8 cellular contexts compared by ENCODE assay signal in the genomic region with DNA sequence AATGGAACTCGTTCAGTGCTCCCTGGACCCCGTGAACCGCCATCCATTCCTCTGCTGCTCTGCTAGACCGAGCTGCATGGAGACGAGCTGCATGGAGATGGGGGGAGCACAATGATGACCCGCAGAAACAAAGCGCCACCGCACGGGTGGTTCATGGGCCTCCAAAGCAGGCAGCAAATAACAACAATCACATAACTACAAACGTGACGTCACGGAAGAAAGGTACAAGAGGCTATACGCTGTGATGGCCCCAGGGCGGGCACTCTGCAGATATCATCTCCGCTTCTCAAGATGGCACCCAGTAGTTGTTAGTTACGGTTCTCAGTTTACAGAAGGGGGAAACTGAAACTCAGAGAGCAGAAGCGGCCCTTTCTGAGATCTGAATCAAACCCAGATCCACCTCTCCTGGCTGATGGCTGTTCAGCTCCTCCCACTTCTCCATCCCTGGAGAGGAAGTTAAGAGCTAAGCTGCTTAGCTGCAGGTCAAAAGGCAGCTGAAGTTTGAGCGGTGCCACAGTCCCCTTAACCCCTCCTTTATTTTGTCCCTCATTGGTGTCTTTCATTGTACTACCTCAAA. TPM values are rescaled to one million over a fixed set of nuclear protein-coding genes. Genes with fewer than 3 reads are reported as not detected.
DNase-seq lines count a peak whose midpoint lies in the region; ATAC-seq and TF ChIP-seq lines count a peak whose summit lies in the region.

No MANE protein-coding gene starts in this region.

- H3K9me3 ChIP-seq in heart right ventricle (no peaks in the 10 kb centered on the region), Panc1 (ENCODE audit: control insufficient read depth, insufficient read depth, low read depth, low read length) (no peaks in the 10 kb centered on the region)

- peak overlapping the region in 1 of 10 donors; percentile 93 for H3K27ac ChIP-seq in heart right ventricle
- H3K27ac ChIP-seq in Panc1 (ENCODE audit: low read length), result no peak overlapping the region
- H3K27ac ChIP-seq in dorsolateral prefrontal cortex, result peak overlapping the region in 4 of 59 donors; percentile 8 to 100 (median 19)

- H3K36me3 ChIP-seq in heart right ventricle (peaks cover 0 to 40% (median 14%) of the 10 kb centered on the region in 9 donors), Panc1 (ENCODE audit: control insufficient read depth, insufficient read depth, low read length) (peaks cover 5% of the 10 kb centered on the region; the same call in 1 of the 2 replicates)

- no peak for ATAC-seq in Right ventricle myocardium superior (ENCODE audit: poor library complexity)
- ATAC-seq in heart right ventricle, result no peak
- peak; percentile 46 for ATAC-seq in HG02870 (IDR thresholded peaks at IDR 0.05; ENCODE audit: unreplicated experiment)
- ATAC-seq in Panc1, result no peak

- CTCF ChIA-PET in Panc1 (lab: Charles Lee), result no interaction called here

- no peaks in the 10 kb centered on the region for H3K27me3 ChIP-seq in heart right ventricle
- H3K27me3 ChIP-seq in Panc1 (ENCODE audit: control insufficient read depth, insufficient read depth, low read length), result no peaks in the 10 kb centered on the region
- no peaks in the 10 kb centered on the region for H3K27me3 ChIP-seq in dorsolateral prefrontal cortex

- POLR2A ChIA-PET in Panc1 (lab: Charles Lee), result interaction anchor here (0.5 kb wide), 1 partner anchor 77 kb away, joined by 3 read pairs; no protein-coding TSS in a partner anchor

- WGBS in heart right ventricle, 2 donors, result 77 to 82% methylated on average over 18 of the region's 18 CpGs

- intact Hi-C loops in Right ventricle myocardium superior (cut with DNase I), result no loop called here
- intact Hi-C loops in heart right ventricle (cut with DNase I), result loop anchor here in 2 of 10 donors (5.0 to 10.0 kb wide), 4 partner anchors 71 to 243 kb away; partner anchors contain the start of genes ZNF14 (in 1 of the 2), ZNF506 (in 1 of the 2) and ZNF93 (in 1 of the 2)
- intact Hi-C loops in Panc1 (cut with micrococcal nuclease; ENCODE audit: unreplicated experiment), result loop anchor here (10.0 kb wide), 1 partner anchor 73 kb away; the partner anchor contains the start of gene ZNF14
- intact Hi-C loops in dorsolateral prefrontal cortex (cut with DNase I), result loop anchor here (5.0 to 10.0 kb wide), 3 partner anchors 73 to 161 kb away; partner anchors contain the start of genes ZNF14 (in 2 of the 2) and ZNF506 (in 1 of the 2)

- in situ Hi-C loops in Panc1 (cut with HindIII; ENCODE audit: low pct_unique_long_range_greater_than_20kb, low sequenced_read_pairs), result no loop called here

- TF ChIP-seq CTCF in heart right ventricle (IDR thresholded peaks at IDR 0.05) (no peak), Panc1 (IDR thresholded peaks at IDR 0.05) (no peak), dorsolateral prefrontal cortex (IDR thresholded peaks at IDR 0.05 in 54 of 56, conservative IDR thresholded peaks at IDR 0.05 in 2 of 56; ENCODE audit: low read depth in 1 of 56, partially characterized antibody in 56 of 56) (no peak)

- DNase-seq in Right ventricle myocardium superior (peak; percentile 37), heart right ventricle (no peak), Panc1 (ENCODE audit: low read depth, low spot score) (no peak), dorsolateral prefrontal cortex (peak in 1 of 10 donors; percentile 29), NCI-H510A treated with DMSO at 0.1 percent for 48 hours (lab: John Stamatoyannopoulos, UW) (no peak), hippocampal formation (lab: John Stamatoyannopoulos, UW) (no peak)
- peak; percentile 57 for DNase-seq in stimulated activated CD4-positive, alpha-beta T cell treated with anti-CD3 and anti-CD28 coated beads, Interleukin-1b, Interleukin-23, amount 100 ng/mL, for 48 hours

- H3K4me1 ChIP-seq in heart right ventricle (peaks cover 5 to 28% (median 20%) of the 10 kb centered on the region in 9 donors), Panc1 (ENCODE audit: control insufficient read depth, insufficient read depth, low read length) (peaks cover 10% of the 10 kb centered on the region)

- H3K4me3 ChIP-seq in heart right ventricle, result peak overlapping the region in 4 of 10 donors; percentile 86 to 100 (median 93)
- H3K4me3 ChIP-seq in Panc1 (ENCODE audit: low read depth in 2 of 2, low read length in 2 of 2), result peak overlapping the region; percentile 74 to 81
- peak overlapping the region in 40 of 59 donors; percentile 13 to 100 (median 97) for H3K4me3 ChIP-seq in dorsolateral prefrontal cortex

- no TSS peak for BruUV-seq in Panc1 (replicated peaks; lab: Mats Ljungman, UMichigan)

RNA-seq across cellular contexts. Expression of gene ATP13A1, which starts 1.7 kb away (rescaled TPM):
- total RNA-seq in Right ventricle myocardium superior (16.2 TPM), heart right ventricle (10 to 100 TPM; 12.3 to 28.2 (median 18.4) TPM), Panc1 (2021; ENCODE audit: unreplicated experiment) (62.3 TPM), dorsolateral prefrontal cortex (100 to 1,000 TPM in 2 of 120 experiments, 10 to 100 TPM in 118; 45.7 to 107 (median 68.6) TPM)
- polyA plus RNA-seq in heart right ventricle, result 10 to 100 TPM; 23.2 to 34.5 TPM
- 57.8 TPM for polyA plus RNA-seq in Panc1 (2012; ENCODE audit: insufficient read length)

RNA-seq across cellular contexts. Expression of gene ZNF101, which starts 6.9 kb away (rescaled TPM):
- total RNA-seq in Right ventricle myocardium superior, result 2.9 TPM
- 1 to 10 TPM; 2.5 to 5.7 (median 3.8) TPM for total RNA-seq in heart right ventricle
- 1 to 10 TPM; 3.1 to 6.9 TPM for polyA plus RNA-seq in heart right ventricle
- total RNA-seq in Panc1 (2021; ENCODE audit: unreplicated experiment), result 15.6 TPM
- 3.0 TPM for polyA plus RNA-seq in Panc1 (2012; ENCODE audit: insufficient read length)
- 10 to 100 TPM in 24 of 120 experiments, 1 to 10 TPM in 96; 3.0 to 14.8 (median 7.9) TPM for total RNA-seq in dorsolateral prefrontal cortex

RNA-seq across cellular contexts. Expression of gene GMIP, which starts 18.3 kb away (rescaled TPM):
- total RNA-seq in Right ventricle myocardium superior (3.0 TPM), heart right ventricle (10 to 100 TPM in 1 of 10 donors, 1 to 10 TPM in 9; 1.4 to 11.8 (median 2.4) TPM), Panc1 (2021; ENCODE audit: unreplicated experiment) (18.1 TPM), dorsolateral prefrontal cortex (10 to 100 TPM in 57 of 120 experiments, 1 to 10 TPM in 63; 5.0 to 20.2 (median 9.8) TPM)
- polyA plus RNA-seq in heart right ventricle, result 1 to 10 TPM; 1.6 to 2.5 TPM
- 20.1 TPM for polyA plus RNA-seq in Panc1 (2012; ENCODE audit: insufficient read length)

RNA-seq across cellular contexts. Expression of gene LPAR2, which starts 33.7 kb away (rescaled TPM):
- 1.7 TPM for total RNA-seq in Right ventricle myocardium superior
- 1 to 10 TPM in 3 of 10 donors, under 1 TPM in 6, not detected in 1; 0.25 to 1.9 (median 0.94) TPM for total RNA-seq in heart right ventricle
- 1 to 10 TPM in 1 of 2 donors, under 1 TPM in 1; 0.52 to 1.2 TPM for polyA plus RNA-seq in heart right ventricle
- 16.0 TPM for total RNA-seq in Panc1 (2021; ENCODE audit: unreplicated experiment)
- 29.1 TPM for polyA plus RNA-seq in Panc1 (2012; ENCODE audit: insufficient read length)
- 10 to 100 TPM in 31 of 120 experiments, 1 to 10 TPM in 89; 1.9 to 15.8 (median 8.2) TPM for total RNA-seq in dorsolateral prefrontal cortex

RNA-seq across cellular contexts. Expression of gene PBX4, which starts 43.3 kb away (rescaled TPM):
- total RNA-seq in Right ventricle myocardium superior (not detected), heart right ventricle (1 to 10 TPM in 1 of 10 donors, under 1 TPM in 2, not detected in 7; 0.25 to 1.2 (median 0.36) TPM), Panc1 (2021; ENCODE audit: unreplicated experiment) (8.3 TPM), dorsolateral prefrontal cortex (1 to 10 TPM; 1.2 to 9.5 (median 4.3) TPM)
- under 1 TPM; 0.06 to 0.51 TPM for polyA plus RNA-seq in heart right ventricle
- polyA plus RNA-seq in Panc1 (2012; ENCODE audit: insufficient read length), result 6.0 TPM

Comparison
In these comparisons a context has a peak if more than half of its experiments do, and no peak if none do; other contexts are left out.
1. DNase-seq: peak in Right ventricle myocardium superior (single experiment) and stimulated activated CD4-positive, alpha-beta T cell treated with anti-CD3 and anti-CD28 coated beads, Interleukin-1b, Interleukin-23, amount 100 ng/mL, for 48 hours (single experiment); none in heart right ventricle (0 of 2), Panc1 (single experiment), NCI-H510A treated with DMSO at 0.1 percent for 48 hours (single experiment) and hippocampal formation (0 of 2).